In genomic region chr2:112646791-112647720, GRCh38 we compare ENCODE assay signal across 8 cellular contexts. TPM values are rescaled to one million over a fixed set of nuclear protein-coding genes. Genes with fewer than 3 reads are reported as not detected.
DNase-seq lines count a peak whose midpoint lies in the region; ATAC-seq, FAIRE-seq and TF ChIP-seq lines count a peak whose summit lies in the region.

No MANE protein-coding gene starts in this region.

- DNase-seq in A673 (ENCODE audit: low spot score) (peak; percentile 43), GM18507 (ENCODE audit: extremely low spot score, insufficient read length, low read depth) (no peak), SK-N-DZ (ENCODE audit: low spot score) (peak; percentile 39), esophagus squamous epithelium (lab: John Stamatoyannopoulos, UW) (no peak), prostate gland (ENCODE audit: low spot score) (no peak), germinal center (ENCODE audit: low spot score) (no peak)

- peak; percentile 24 for FAIRE-seq in GM18507 (lab: Jason Lieb, UNC)

- ATAC-seq in HG02884 (IDR thresholded peaks at IDR 0.05; ENCODE audit: unreplicated experiment), result no peak
- ATAC-seq in HG03045 (IDR thresholded peaks at IDR 0.05; ENCODE audit: unreplicated experiment), result no peak

- POLR2A ChIA-PET in A673 (lab: Charles Lee; ENCODE audit: low non-redundant PET), result no interaction called here

- H3K27ac ChIP-seq in A673 (ENCODE audit: low read depth, low read length, poor library complexity, severe bottlenecking) (peak overlapping the region; percentile 99), esophagus squamous epithelium (peak overlapping the region in 3 of 4 donors; percentile 98 to 99 (median 98)), prostate gland (peak overlapping the region; percentile 94 to 95)

- no peak for TF ChIP-seq CTCF in A673 (conservative IDR thresholded peaks at IDR 0.05; ENCODE audit: low read depth, low read length)
- TF ChIP-seq CTCF in esophagus squamous epithelium (IDR thresholded peaks at IDR 0.05), result no peak
- no peak for TF ChIP-seq CTCF in prostate gland (IDR thresholded peaks at IDR 0.05)

- TF ChIP-seq POLR2A in esophagus squamous epithelium (IDR thresholded peaks at IDR 0.05) (no peak), prostate gland (IDR thresholded peaks at IDR 0.05) (no peak)

- H3K4me1 ChIP-seq in A673 (ENCODE audit: insufficient read depth, low read length, poor library complexity, severe bottlenecking), result peaks cover 30% of the 10 kb centered on the region
- H3K4me1 ChIP-seq in esophagus squamous epithelium, result peaks cover 12 to 51% (median 13%) of the 10 kb centered on the region in 3 donors
- peaks cover 4% of the 10 kb centered on the region for H3K4me1 ChIP-seq in prostate gland (replicated peaks)

- CTCF ChIA-PET in A673 (lab: Charles Lee), result no interaction called here

- BruUV-seq in A673 (replicated peaks; lab: Mats Ljungman, UMichigan), result TSS peak; percentile 52

- intact Hi-C loops in A673 (cut with micrococcal nuclease; ENCODE audit: unreplicated experiment), result no loop called here
- intact Hi-C loops in esophagus squamous epithelium (cut with DNase I), result no loop called here
- intact Hi-C loops in prostate gland (cut with DNase I), result loop anchor here (2.0 kb wide), 1 partner anchor 62 kb away; the partner anchor contains the start of gene CHCHD5

- no peaks in the 10 kb centered on the region for H3K9me3 ChIP-seq in A673 (ENCODE audit: low read depth, low read length, poor library complexity, severe bottlenecking)
- no peaks in the 10 kb centered on the region for H3K9me3 ChIP-seq in esophagus squamous epithelium
- no peaks in the 10 kb centered on the region for H3K9me3 ChIP-seq in prostate gland

- H3K4me3 ChIP-seq in A673 (ENCODE audit: low read depth, low read length, poor library complexity, severe bottlenecking), result peak overlapping the region; percentile 96
- peak overlapping the region; percentile 75 to 92 (median 87) for H3K4me3 ChIP-seq in esophagus squamous epithelium
- peak overlapping the region; percentile 58 to 79 for H3K4me3 ChIP-seq in prostate gland

- H3K36me3 ChIP-seq in A673 (ENCODE audit: insufficient read depth, low read length, poor library complexity, severe bottlenecking) (peaks cover 51% of the 10 kb centered on the region), esophagus squamous epithelium (peaks cover 0 to 45% (median 0%) of the 10 kb centered on the region in 3 donors), prostate gland (no peaks in the 10 kb centered on the region)

- WGBS in esophagus squamous epithelium, 2 donors, result 35 to 37% methylated on average over 21 of the region's 21 CpGs
- WGBS in prostate gland, result 39% methylated on average over 21 of the region's 21 CpGs

- no peaks in the 10 kb centered on the region for H3K27me3 ChIP-seq in A673 (replicated peaks; ENCODE audit: insufficient read depth, low read depth, low read length, poor library complexity)
- H3K27me3 ChIP-seq in esophagus squamous epithelium, result peaks cover 0 to 11% (median 0%) of the 10 kb centered on the region in 4 donors
- H3K27me3 ChIP-seq in prostate gland (replicated peaks; ENCODE audit: insufficient read depth), result no peaks in the 10 kb centered on the region

RNA-seq across cellular contexts. Expression of gene SLC20A1, which starts 1.3 kb away (rescaled TPM):
- total RNA-seq in A673 (2021) (120 and 148 TPM in 2 replicates), esophagus squamous epithelium (10 to 100 TPM in 3 of 4 donors, 1 to 10 TPM in 1; 9.4 to 26.9 (median 21.5) TPM), prostate gland (10 to 100 TPM; 10.7 to 34.1 TPM)
- polyA plus RNA-seq in SK-N-DZ (2014; cell fraction: cytosol; rRNA removed), result 41.2 and 41.8 TPM in 2 replicates
- polyA plus RNA-seq in SK-N-DZ (2014; cell fraction: nucleus; rRNA removed), result 80.9 and 121 TPM in 2 replicates

Comparison
In these comparisons a context has a peak if more than half of its experiments do, and no peak if none do; other contexts are left out.
1. DNase-seq: peak in A673 (single experiment) and SK-N-DZ (single experiment); none in GM18507 (single experiment), esophagus squamous epithelium (single experiment), prostate gland (single experiment) and germinal center (single experiment).
2. Peak in every context shown above with its lines, with median percentiles within 50 percentile points of each other: H3K27ac ChIP-seq and H3K4me3 ChIP-seq.